Comparison of ENCODE assay signal across 32 cellular contexts in the genomic region with DNA sequence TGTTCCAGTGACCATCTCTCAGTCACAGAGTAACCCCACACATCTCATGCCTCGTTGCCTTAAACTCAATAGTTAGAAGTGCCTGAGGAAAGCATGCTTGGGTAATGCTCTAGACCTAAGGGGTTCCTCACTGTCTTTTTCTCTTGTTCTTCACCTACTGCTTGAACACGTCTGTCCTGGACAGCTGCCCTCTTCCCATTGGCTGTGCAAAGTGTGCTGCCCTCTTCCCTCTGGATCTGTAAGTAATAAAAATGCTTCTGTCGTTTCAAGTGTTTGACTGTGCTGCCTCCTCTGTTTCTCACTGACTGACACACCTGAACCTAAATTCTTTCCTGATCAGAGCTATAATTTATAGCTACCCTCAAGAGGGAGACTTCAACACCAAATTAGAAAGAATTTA.
"Had no signal": no experiment of that assay in that cellular context is flagged by ENCODE, and none has a peak within 500 bp of the region (broad histone marks: within the 10 kb centered on the region; RNA-seq: fewer than 3 reads in every experiment).

No MANE protein-coding gene starts in this region.

- H3K4me1 Mint-ChIP-seq: activated B cell treated with CpG ODN at 0.5 μM for 24 hours; activated CD4-positive, alpha-beta memory T cell treated with anti-CD3 and anti-CD28 coated beads, Interleukin-2, amount 10 ng/mL, durations not matched to agents 7 days and 5 days; activated CD8-positive, alpha-beta memory T cell treated with anti-CD3 and anti-CD28 coated beads, Interleukin-2, amount 10 ng/mL, durations not matched to agents 7 days and 5 days; activated naive CD8-positive, alpha-beta T cell treated with anti-CD3 and anti-CD28 coated beads for 36 hours; central memory CD8-positive, alpha-beta T cell had no signal

- H3K27ac Mint-ChIP-seq: activated B cell treated with CpG ODN at 0.5 μM for 24 hours; activated CD4-positive, alpha-beta memory T cell treated with anti-CD3 and anti-CD28 coated beads, Interleukin-2, amount 10 ng/mL, durations not matched to agents 7 days and 5 days; activated CD8-positive, alpha-beta memory T cell treated with anti-CD3 and anti-CD28 coated beads, Interleukin-2, amount 10 ng/mL, durations not matched to agents 7 days and 5 days; activated naive CD8-positive, alpha-beta T cell treated with anti-CD3 and anti-CD28 coated beads for 36 hours; T-helper 1 cell treated with Interleukin-12 subunit alpha and Interleukin-12 subunit beta and Interleukin-4 antibody, amounts not matched to agents 30 μg/mL and 1 μg/mL, for 36 hours; T-helper 2 cell treated with Interferon-gamma antibody and Interleukin-4, amounts not matched to agents 5 μg/mL and 100 μg/mL, for 36 hours had no signal

- H3K27me3 ChIP-seq: brain microvascular endothelial cell, cardiac muscle cell, SJCRH30 had no signal

- H3K36me3 ChIP-seq: brain microvascular endothelial cell, cardiac muscle cell, SJCRH30 had no signal

- H3K4me3 ChIP-seq: cardiac muscle cell, SJCRH30, SK-N-MC had no signal

- ATAC-seq: activated CD8-positive, alpha-beta memory T cell treated with anti-CD3 and anti-CD28 coated beads, Interleukin-2, amount 10 ng/mL, durations not matched to agents 7 days and 5 days; Panc1 had no signal

- H3K27ac ChIP-seq: brain microvascular endothelial cell, cardiac muscle cell, SJCRH30, SK-N-MC, VCaP had no signal

- H3K36me3 Mint-ChIP-seq: activated CD8-positive, alpha-beta memory T cell treated with anti-CD3 and anti-CD28 coated beads, Interleukin-2, amount 10 ng/mL, durations not matched to agents 7 days and 5 days; activated naive CD8-positive, alpha-beta T cell treated with anti-CD3 and anti-CD28 coated beads for 36 hours had no signal

- H3K4me3 Mint-ChIP-seq: activated B cell treated with CpG ODN at 0.5 μM for 24 hours; activated CD4-positive, alpha-beta memory T cell treated with anti-CD3 and anti-CD28 coated beads, Interleukin-2, amount 10 ng/mL, durations not matched to agents 7 days and 5 days; activated CD8-positive, alpha-beta memory T cell treated with anti-CD3 and anti-CD28 coated beads, Interleukin-2, amount 10 ng/mL, durations not matched to agents 7 days and 5 days; activated naive CD8-positive, alpha-beta T cell treated with anti-CD3 and anti-CD28 coated beads for 36 hours; central memory CD8-positive, alpha-beta T cell; T-helper 1 cell treated with Interleukin-12 subunit alpha and Interleukin-12 subunit beta and Interleukin-4 antibody, amounts not matched to agents 30 μg/mL and 1 μg/mL, for 36 hours; T-helper 2 cell treated with Interferon-gamma antibody and Interleukin-4, amounts not matched to agents 5 μg/mL and 100 μg/mL, for 36 hours had no signal

- H3K9me3 ChIP-seq: SJCRH30 had no signal

- H3K27me3 Mint-ChIP-seq: activated B cell treated with CpG ODN at 0.5 μM for 24 hours; activated CD4-positive, alpha-beta memory T cell treated with anti-CD3 and anti-CD28 coated beads, Interleukin-2, amount 10 ng/mL, durations not matched to agents 7 days and 5 days; activated CD8-positive, alpha-beta memory T cell treated with anti-CD3 and anti-CD28 coated beads, Interleukin-2, amount 10 ng/mL, durations not matched to agents 7 days and 5 days; activated naive CD8-positive, alpha-beta T cell treated with anti-CD3 and anti-CD28 coated beads for 36 hours; central memory CD8-positive, alpha-beta T cell had no signal

- H3K4me1 ChIP-seq: SJCRH30 had no signal

- DNase-seq: activated B cell treated with CpG ODN at 0.5 μM for 24 hours; activated CD4-positive, alpha-beta memory T cell treated with anti-CD3 and anti-CD28 coated beads, Interleukin-2, amount 10 ng/mL, durations not matched to agents 7 days and 5 days; activated CD4-positive, alpha-beta T cell treated with anti-CD3 and anti-CD28 coated beads for 48 hours; activated CD4-positive, CD25-positive, alpha-beta regulatory T cell treated with anti-CD3 and anti-CD28 coated beads, Interleukin-2, amount 50 U/mL, for 72 hours; activated CD8-positive, alpha-beta memory T cell treated with anti-CD3 and anti-CD28 coated beads for 24 hours; activated CD8-positive, alpha-beta memory T cell treated with anti-CD3 and anti-CD28 coated beads, Interleukin-2, amount 10 ng/mL, durations not matched to agents 7 days and 5 days; activated CD8-positive, alpha-beta memory T cell treated with anti-CD3 and anti-CD28 coated beads, Interleukin-2, amount 50 U/mL, for 48 hours; activated effector memory CD4-positive, alpha-beta T cell treated with anti-CD3 and anti-CD28 coated beads, Interleukin-2, amount 50 U/mL, for 16 hours; activated naive CD4-positive, alpha-beta T cell; activated naive CD4-positive, alpha-beta T cell treated with anti-CD3 and anti-CD28 coated beads, Interleukin-2, amount 50 U/mL, for 16 hours; activated naive CD8-positive, alpha-beta T cell treated with anti-CD3 and anti-CD28 coated beads for 36 hours; activated T-cell treated with anti-CD3 and anti-CD28 coated beads, Interleukin-2, amount 50 U/mL, for 48 hours; amniotic stem cell; aorta; brain microvascular endothelial cell; MM.1S; MV-4-11; NCI-H1092; NCI-H1436 treated with DMSO at 0.1 percent for 48 hours; NCI-H1694 treated with DMSO at 0.1 percent for 48 hours; NCI-H2029; NCI-H345; NCI-H524 treated with DMSO at 0.1 percent for 48 hours; SHP77; SJCRH30 had no signal
